ENCODE assay signal across 8 cellular contexts in genomic region chr12:110776410-110776809, GRCh38. TPM values are rescaled to one million over a fixed set of nuclear protein-coding genes. Genes with fewer than 3 reads are reported as not detected.
DNase-seq lines count a peak whose midpoint lies in the region; ATAC-seq and TF ChIP-seq lines count a peak whose summit lies in the region.

No MANE protein-coding gene starts in this region.

- no peak overlapping the region for H3K4me2 ChIP-seq in PC-9

- H3K9me2 ChIP-seq in PC-9 (ENCODE audit: insufficient read depth) = no peaks in the 10 kb centered on the region

- H4K20me1 ChIP-seq in PC-9 (ENCODE audit: insufficient read depth) = no peaks in the 10 kb centered on the region

- ATAC-seq in GM21619 (IDR thresholded peaks at IDR 0.05; ENCODE audit: unreplicated experiment) = peak; percentile 95
- no peak for ATAC-seq in right cardiac atrium
- ATAC-seq in heart left ventricle = no peak

- TF ChIP-seq CTCF in heart left ventricle (IDR thresholded peaks at IDR 0.05) = no peak
- no peak for TF ChIP-seq CTCF in PC-9 (conservative IDR thresholded peaks at IDR 0.05)

- H3K27ac ChIP-seq in right cardiac atrium (ENCODE audit: low read length) (no peak overlapping the region), heart left ventricle (no peak overlapping the region), PC-9 (no peak overlapping the region)

- peak; percentile 34 for TF ChIP-seq POLR2A in GM15510 (IDR thresholded peaks at IDR 0.05; ENCODE audit: borderline replicate concordance, extremely low read depth, insufficient read length)
- no peak for TF ChIP-seq POLR2A in heart left ventricle (IDR thresholded peaks at IDR 0.05)

- H3F3A ChIP-seq in PC-9 (ENCODE audit: insufficient read depth, low read depth) = no peaks in the 10 kb centered on the region; the same call in 1 of the 2 replicates

- H3K4me3 ChIP-seq in right cardiac atrium (ENCODE audit: low read length) = no peak overlapping the region
- H3K4me3 ChIP-seq in heart left ventricle = no peak overlapping the region
- H3K4me3 ChIP-seq in PC-9 = no peak overlapping the region

- no TSS peak for BruUV-seq in PC-9 (replicated peaks; lab: Mats Ljungman, UMichigan)

- H2AFZ ChIP-seq in PC-9 = no peak overlapping the region

- intact Hi-C loops in right cardiac atrium (cut with DNase I) = no loop called here
- intact Hi-C loops in heart left ventricle (cut with DNase I) = no loop called here
- intact Hi-C loops in PC-9 (cut with micrococcal nuclease; ENCODE audit: unreplicated experiment) = no loop called here

- H3K36me3 ChIP-seq in heart left ventricle = no peaks in the 10 kb centered on the region
- no peaks in the 10 kb centered on the region for H3K36me3 ChIP-seq in PC-9 (ENCODE audit: low read depth)

- H3K79me2 ChIP-seq in PC-9 (ENCODE audit: low read depth) = no peaks in the 10 kb centered on the region

- POLR2A ChIA-PET in PC-9 (lab: Charles Lee; ENCODE audit: unreplicated experiment) = interaction anchor here (0.7 kb wide), 1 partner anchor 95 kb away, joined by 9 read pairs; no protein-coding TSS in a partner anchor

- no peaks in the 10 kb centered on the region for H3K9me3 ChIP-seq in right cardiac atrium (ENCODE audit: control insufficient read depth, low read length)
- peaks cover 0 to 9% (median 0%) of the 10 kb centered on the region in 12 donors for H3K9me3 ChIP-seq in heart left ventricle
- H3K9me3 ChIP-seq in PC-9 (ENCODE audit: insufficient read depth, low read depth) = no peaks in the 10 kb centered on the region

- 87% methylated on average over 4 of the region's 4 CpGs for WGBS in right cardiac atrium
- WGBS in heart left ventricle, 4 donors = 88 to 94% (median 92%) methylated on average over 4 of the region's 4 CpGs

- no peaks in the 10 kb centered on the region for H3K4me1 ChIP-seq in right cardiac atrium (ENCODE audit: control insufficient read depth, insufficient read depth, low read length)
- H3K4me1 ChIP-seq in heart left ventricle = peaks cover 0 to 4% (median 0%) of the 10 kb centered on the region in 12 donors
- H3K4me1 ChIP-seq in PC-9 (replicated peaks; ENCODE audit: insufficient read depth) = no peaks in the 10 kb centered on the region

- DNase-seq in M059J (ENCODE audit: low read depth) = peak; percentile 23
- DNase-seq in kidney glomerular epithelial cell (lab: John Stamatoyannopoulos, UW) = peak; percentile 52
- DNase-seq in right cardiac atrium = no peak
- no peak for DNase-seq in heart left ventricle
- DNase-seq in PC-9 = no peak
- no peak for DNase-seq in NCI-H82 (lab: John Stamatoyannopoulos, UW)

- H3K27me3 ChIP-seq in right cardiac atrium (ENCODE audit: control insufficient read depth, insufficient read depth) = no peaks in the 10 kb centered on the region
- H3K27me3 ChIP-seq in heart left ventricle = no peaks in the 10 kb centered on the region
- H3K27me3 ChIP-seq in PC-9 (ENCODE audit: insufficient read depth, low read depth) = no peaks in the 10 kb centered on the region

- CTCF ChIA-PET in PC-9 (lab: Charles Lee) = no interaction called here

RNA-seq across cellular contexts. Expression of gene PPP1CC, which starts 33.7 kb away (rescaled TPM):
- total RNA-seq in M059J (2014; rRNA removed; shearing (Covaris generic)) = 107 and 130 TPM in 2 replicates
- total RNA-seq in right cardiac atrium = 100 to 1,000 TPM; 156 to 175 (median 160) TPM
- polyA plus RNA-seq in right cardiac atrium = 120 TPM
- total RNA-seq in heart left ventricle = 100 to 1,000 TPM; 110 to 207 (median 150) TPM
- 100 to 1,000 TPM in 1 of 2 donors, 10 to 100 TPM in 1; 90.6 to 130 TPM for polyA plus RNA-seq in heart left ventricle
- 149 and 170 TPM in 2 replicates for total RNA-seq in PC-9 (2021)

Comparison
In these comparisons a context has a peak if more than half of its experiments do, and no peak if none do; other contexts are left out.
1. DNase-seq: peak in M059J (single experiment) and kidney glomerular epithelial cell (single experiment); none in right cardiac atrium (0 of 3), heart left ventricle (0 of 5), PC-9 (0 of 2) and NCI-H82 (single experiment).